In the genomic region with DNA sequence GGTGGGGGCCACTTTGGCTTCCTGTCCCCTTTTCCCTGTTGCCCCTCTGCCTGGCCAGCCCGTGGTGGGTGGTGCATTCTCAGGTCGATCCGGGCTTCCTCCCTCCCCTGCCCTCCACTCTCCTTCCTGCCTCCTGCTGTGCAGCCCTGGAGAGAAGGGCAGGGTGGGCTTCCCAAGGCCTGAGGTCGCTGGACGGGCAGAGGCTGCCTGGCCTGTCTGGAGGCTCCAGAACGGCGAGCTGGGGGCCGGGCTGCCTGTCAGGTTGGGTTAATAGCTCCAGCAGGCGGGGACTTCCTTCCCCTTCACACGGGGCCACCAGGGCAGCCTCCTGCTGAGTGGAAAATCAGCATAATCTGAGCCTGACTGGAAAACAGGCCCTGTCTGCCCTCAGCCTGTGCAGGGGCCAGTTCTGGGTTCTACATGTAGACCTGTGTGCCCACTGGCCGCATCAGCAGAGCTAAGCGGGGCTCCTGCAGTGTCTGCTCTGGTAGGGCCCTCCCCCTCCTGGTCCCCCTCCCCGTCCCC, we compare ENCODE assay signal across 1 cellular context.
TF ChIP-seq lines count a peak whose summit lies in the region.

No MANE protein-coding gene starts in this region.

TF ChIP-seq in neural cell, 6 proteins besides CTCF, POLR2A, EP300 and RAD21 (continued from another document):
- TF ChIP-seq, protein P1, sequence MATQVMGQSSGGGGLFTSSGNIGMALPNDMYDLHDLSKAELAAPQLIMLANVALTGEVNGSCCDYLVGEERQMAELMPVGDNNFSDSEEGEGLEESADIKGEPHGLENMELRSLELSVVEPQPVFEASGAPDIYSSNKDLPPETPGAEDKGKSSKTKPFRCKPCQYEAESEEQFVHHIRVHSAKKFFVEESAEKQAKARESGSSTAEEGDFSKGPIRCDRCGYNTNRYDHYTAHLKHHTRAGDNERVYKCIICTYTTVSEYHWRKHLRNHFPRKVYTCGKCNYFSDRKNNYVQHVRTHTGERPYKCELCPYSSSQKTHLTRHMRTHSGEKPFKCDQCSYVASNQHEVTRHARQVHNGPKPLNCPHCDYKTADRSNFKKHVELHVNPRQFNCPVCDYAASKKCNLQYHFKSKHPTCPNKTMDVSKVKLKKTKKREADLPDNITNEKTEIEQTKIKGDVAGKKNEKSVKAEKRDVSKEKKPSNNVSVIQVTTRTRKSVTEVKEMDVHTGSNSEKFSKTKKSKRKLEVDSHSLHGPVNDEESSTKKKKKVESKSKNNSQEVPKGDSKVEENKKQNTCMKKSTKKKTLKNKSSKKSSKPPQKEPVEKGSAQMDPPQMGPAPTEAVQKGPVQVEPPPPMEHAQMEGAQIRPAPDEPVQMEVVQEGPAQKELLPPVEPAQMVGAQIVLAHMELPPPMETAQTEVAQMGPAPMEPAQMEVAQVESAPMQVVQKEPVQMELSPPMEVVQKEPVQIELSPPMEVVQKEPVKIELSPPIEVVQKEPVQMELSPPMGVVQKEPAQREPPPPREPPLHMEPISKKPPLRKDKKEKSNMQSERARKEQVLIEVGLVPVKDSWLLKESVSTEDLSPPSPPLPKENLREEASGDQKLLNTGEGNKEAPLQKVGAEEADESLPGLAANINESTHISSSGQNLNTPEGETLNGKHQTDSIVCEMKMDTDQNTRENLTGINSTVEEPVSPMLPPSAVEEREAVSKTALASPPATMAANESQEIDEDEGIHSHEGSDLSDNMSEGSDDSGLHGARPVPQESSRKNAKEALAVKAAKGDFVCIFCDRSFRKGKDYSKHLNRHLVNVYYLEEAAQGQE (IDR thresholded peaks at IDR 0.05; ENCODE audit: borderline replicate concordance) = no peak
TF ChIP-seq in neural cell: peak in this region for 0.
